In genomic region chr6:143545165-143545564, GRCh38 we compare ENCODE assay signal across 21 cellular contexts. TPM values are rescaled to one million over a fixed set of nuclear protein-coding genes. Genes with fewer than 3 reads are reported as not detected.
DNase-seq lines count a peak whose midpoint lies in the region; ATAC-seq, FAIRE-seq and TF ChIP-seq lines count a peak whose summit lies in the region.
"Had no signal": no experiment of that assay in that cellular context is flagged by ENCODE, and none has a peak within 500 bp of the region (broad histone marks: within the 10 kb centered on the region; RNA-seq: fewer than 3 reads in every experiment).

No MANE protein-coding gene starts in this region.

- no peak for TF ChIP-seq CTCF in K562 (IDR thresholded peaks at IDR 0.05 in 2 of 3, conservative IDR thresholded peaks at IDR 0.05 in 1 of 3; ENCODE audit: insufficient read depth in 2 of 3, low read depth in 1 of 3, low read length in 3 of 3)

- no peak overlapping the region for H3K9ac ChIP-seq in K562 (ENCODE audit: insufficient read depth in 1 of 2, low read depth in 2 of 2, low read length in 2 of 2)
- H3K9ac ChIP-seq: GM23248 had no signal

- no peak for TF ChIP-seq RAD21 in K562 (CRISPR knock-in tag; conservative IDR thresholded peaks at IDR 0.05 in 1 of 2, IDR thresholded peaks at IDR 0.05 in 1 of 2)

- ATAC-seq in activated CD8-positive, alpha-beta memory T cell treated with anti-CD3 and anti-CD28 coated beads, Interleukin-2, amount 10 ng/mL, durations not matched to agents 7 days and 5 days = peak; percentile 25
- ATAC-seq in K562 = peak; percentile 48
- no peak for ATAC-seq in naive thymus-derived CD8-positive, alpha-beta T cell
- ATAC-seq in GM18520 (IDR thresholded peaks at IDR 0.05; ENCODE audit: unreplicated experiment) = no peak

- H3K4me2 ChIP-seq in K562 (ENCODE audit: insufficient read depth, low read length) = 0 out of 2 replicates have a peak overlapping the region, but pooled peaks have one; percentile 10

- no peak for DNase-seq in activated CD8-positive, alpha-beta memory T cell treated with anti-CD3 and anti-CD28 coated beads, Interleukin-2, amount 10 ng/mL, durations not matched to agents 7 days and 5 days
- no peak for DNase-seq in activated CD8-positive, alpha-beta memory T cell treated with anti-CD3 and anti-CD28 coated beads, Interleukin-2, amount 50 U/mL, for 48 hours
- DNase-seq in M059J (ENCODE audit: low read depth) (peak; percentile 43), K562 (ENCODE audit: extremely low read depth in 1 of 4, low spot score in 3 of 4) (no peak), frontal cortex (ENCODE audit: low spot score in 2 of 2) (no peak), activated gamma-delta T cell treated with Interleukin-2 at 50 U/mL for 16 hours (no peak)
- no peak for DNase-seq in naive thymus-derived CD8-positive, alpha-beta T cell
- DNase-seq: aorta, C1 segment of cervical spinal cord, DMS53, endodermal cell, GM23248, hippocampal formation, Kasumi-1, NCI-H1105 treated with DMSO at 0.1 percent for 48 hours, NCI-H526 treated with DMSO at 0.1 percent for 48 hours, SIG-M5, spleen had no signal

- H3K9me1 ChIP-seq in K562 (ENCODE audit: control insufficient read depth, insufficient read depth, low read length) = no peaks in the 10 kb centered on the region

- peak overlapping the region; percentile 71 for H3K27ac Mint-ChIP-seq in activated CD8-positive, alpha-beta memory T cell treated with anti-CD3 and anti-CD28 coated beads, Interleukin-2, amount 10 ng/mL, durations not matched to agents 7 days and 5 days
- peak overlapping the region in 9 of 10 donors; percentile 5 to 89 (median 74) for H3K27ac Mint-ChIP-seq in naive thymus-derived CD8-positive, alpha-beta T cell
- H3K27ac Mint-ChIP-seq: endodermal cell, mesothelial cell of epicardium had no signal

- peaks cover 5% of the 10 kb centered on the region for H3K36me3 Mint-ChIP-seq in activated CD8-positive, alpha-beta memory T cell treated with anti-CD3 and anti-CD28 coated beads, Interleukin-2, amount 10 ng/mL, durations not matched to agents 7 days and 5 days
- H3K36me3 Mint-ChIP-seq in naive thymus-derived CD8-positive, alpha-beta T cell = no peaks in the 10 kb centered on the region
- H3K36me3 Mint-ChIP-seq: mesothelial cell of epicardium had no signal

- WGBS in K562 (ENCODE audit: insufficient coverage, low coverage, missing lambda C conversion rate) = 19% methylated on average over 2 of the region's 2 CpGs

- no peaks in the 10 kb centered on the region for H3K79me2 ChIP-seq in K562 (ENCODE audit: control insufficient read depth, insufficient read depth, low read length)

- no peaks in the 10 kb centered on the region for H3K27me3 Mint-ChIP-seq in activated CD8-positive, alpha-beta memory T cell treated with anti-CD3 and anti-CD28 coated beads, Interleukin-2, amount 10 ng/mL, durations not matched to agents 7 days and 5 days
- H3K27me3 Mint-ChIP-seq in naive thymus-derived CD8-positive, alpha-beta T cell = peaks cover 0 to 11% (median 0%) of the 10 kb centered on the region in 5 donors

- H3K9me3 ChIP-seq in K562 (replicated peaks; ENCODE audit: control insufficient read depth, insufficient read depth, low read depth, low read length) = no peaks in the 10 kb centered on the region
- H3K9me3 ChIP-seq: spleen, thoracic aorta had no signal

- in situ Hi-C loops in K562 (cut with MboI) = no loop called here

- TF ChIP-seq POLR2A in K562 (conservative IDR thresholded peaks at IDR 0.05) = no peak

- no peaks in the 10 kb centered on the region for H3K36me3 ChIP-seq in K562 (ENCODE audit: control insufficient read depth, insufficient read depth, low read length)
- H3K36me3 ChIP-seq: spleen, thoracic aorta had no signal

- peaks cover 0 to 15% of the 10 kb centered on the region in 2 experiments; a peak in 4 of 5 replicates for H3K4me1 ChIP-seq in K562 (replicated peaks in 1 of 2; ENCODE audit: control insufficient read depth in 2 of 2, insufficient read depth in 2 of 2, low read length in 2 of 2)

- H2AFZ ChIP-seq in K562 (ENCODE audit: low read depth, low read length) = peak overlapping the region; percentile 67
- H2AFZ ChIP-seq: GM23248 had no signal

- BruUV-seq in K562 (replicated peaks; lab: Mats Ljungman, UMichigan) = no TSS peak

- CTCF ChIA-PET in activated CD8-positive, alpha-beta memory T cell treated with anti-CD3 and anti-CD28 coated beads, Interleukin-2, amount 10 ng/mL, durations not matched to agents 7 days and 5 days (lab: Charles Lee) = interaction anchor here (2.2 kb wide), 1 partner anchor 32 kb away, joined by 6 read pairs; no protein-coding TSS in a partner anchor
- CTCF ChIA-PET in K562 (lab: Yijun Ruan, JAX; ENCODE audit: low intra/inter-chr PET ratio) = no interaction called here

- H3K27me3 ChIP-seq in K562 (ENCODE audit: control insufficient read depth in 2 of 2, insufficient read depth in 2 of 2, low read length in 2 of 2) = peaks cover 0 to 5% of the 10 kb centered on the region in 2 experiments; a peak in 1 of 5 replicates
- H3K27me3 ChIP-seq: spleen had no signal

- no peaks in the 10 kb centered on the region for H4K20me1 ChIP-seq in K562 (replicated peaks; ENCODE audit: control insufficient read depth, insufficient read depth, low read length)

- H3K4me1 Mint-ChIP-seq in activated CD8-positive, alpha-beta memory T cell treated with anti-CD3 and anti-CD28 coated beads, Interleukin-2, amount 10 ng/mL, durations not matched to agents 7 days and 5 days = peaks cover 65% of the 10 kb centered on the region
- peaks cover 7 to 59% (median 18%) of the 10 kb centered on the region in 4 donors for H3K4me1 Mint-ChIP-seq in naive thymus-derived CD8-positive, alpha-beta T cell

- POLR2A ChIA-PET in K562 (lab: Yijun Ruan, JAX) = no interaction called here
- POLR2A ChIA-PET in naive thymus-derived CD8-positive, alpha-beta T cell (lab: Charles Lee) = no interaction called here

- TF ChIP-seq EP300 in K562 (IDR thresholded peaks at IDR 0.05; ENCODE audit: low read length) = no peak

- H3K4me3 Mint-ChIP-seq in activated CD8-positive, alpha-beta memory T cell treated with anti-CD3 and anti-CD28 coated beads, Interleukin-2, amount 10 ng/mL, durations not matched to agents 7 days and 5 days = no peak overlapping the region
- H3K4me3 Mint-ChIP-seq in naive thymus-derived CD8-positive, alpha-beta T cell = peak overlapping the region in 7 of 10 donors; percentile 5 to 72 (median 44)
- H3K4me3 Mint-ChIP-seq: endodermal cell, mesothelial cell of epicardium had no signal

- intact Hi-C loops in K562 (cut with micrococcal nuclease) = no loop called here

- FAIRE-seq in K562 (lab: Jason Lieb, UNC) (no peak), frontal cortex (lab: Jason Lieb, UNC) (no peak)

- no peak overlapping the region for H3K27ac ChIP-seq in K562 (ENCODE audit: extremely low read depth, low read depth, low read length)
- H3K27ac ChIP-seq: GM23248, thoracic aorta had no signal

- H3K9me3 Mint-ChIP-seq in activated CD8-positive, alpha-beta memory T cell treated with anti-CD3 and anti-CD28 coated beads, Interleukin-2, amount 10 ng/mL, durations not matched to agents 7 days and 5 days (ENCODE audit: low read depth) = no peaks in the 10 kb centered on the region
- H3K9me3 Mint-ChIP-seq in naive thymus-derived CD8-positive, alpha-beta T cell = no peaks in the 10 kb centered on the region
- H3K9me3 Mint-ChIP-seq: endodermal cell, mesothelial cell of epicardium had no signal

- H3K4me3 ChIP-seq in K562 = no peak overlapping the region
- H3K4me3 ChIP-seq: GM23248, spleen, thoracic aorta had no signal

TF ChIP-seq in K562, 482 proteins besides CTCF, POLR2A, EP300 and RAD21 (continues in another document):
- TF ChIP-seq SMARCA4 (IDR thresholded peaks at IDR 0.05) = no peak
- TF ChIP-seq SIN3A (IDR thresholded peaks at IDR 0.05; ENCODE audit: borderline replicate concordance in 2 of 2, control insufficient read depth in 1 of 2, low read depth in 2 of 2, low read length in 2 of 2) = no peak
- no peak for TF ChIP-seq U2AF2 (optimal IDR thresholded peaks at IDR 0.05; ENCODE audit: low read depth, low read length)
- TF ChIP-seq GMEB1 (CRISPR knock-in tag; IDR thresholded peaks at IDR 0.05) = no peak
- TF ChIP-seq NRF1 (conservative IDR thresholded peaks at IDR 0.05 in 1 of 2, IDR thresholded peaks at IDR 0.05 in 1 of 2) = no peak

RNA-seq across cellular contexts. Expression of gene FUCA2, which starts 33.6 kb away (rescaled TPM):
- total RNA-seq in activated CD8-positive, alpha-beta memory T cell treated with anti-CD3 and anti-CD28 coated beads, Interleukin-2, amount 10 ng/mL, durations not matched to agents 7 days and 5 days = 10 to 100 TPM; 20.2 to 23.7 TPM
- total RNA-seq in M059J (2014; rRNA removed; shearing (Covaris generic)) = 140 and 183 TPM in 2 replicates
- total RNA-seq in K562 (2011; cell fraction: chromatin; rRNA removed; ENCODE audit: low replicate concordance) = 49.7 and 76.8 TPM in 2 replicates
- total RNA-seq in K562 (2011; cell fraction: nucleolus; rRNA removed) = 61.7 and 62.4 TPM in 2 replicates
- 96.9 and 141 TPM in 2 replicates for total RNA-seq in K562 (2011; cell fraction: nucleoplasm; rRNA removed)
- 59.2 and 71.2 TPM in 2 replicates for total RNA-seq in K562 (2014; rRNA removed)
- total RNA-seq in K562 (2014; rRNA removed; fragmentation: Illumina TruSeq; extraction: Trizol) = 79.3 and 82.9 TPM in 2 replicates
- 78.2 and 82.5 TPM in 2 replicates for total RNA-seq in K562 (2015; rRNA removed; fragmentation: Illumina TruSeq; extraction: Trizol)
- total RNA-seq in K562 (2021) = 112 and 117 TPM in 2 replicates
- 58.7 and 80.9 TPM in 2 replicates for polyA plus RNA-seq in K562 (2011; rRNA removed)
- polyA plus RNA-seq in K562 (2011; cell fraction: cytosol; rRNA removed) = 28.0 and 39.1 TPM in 2 replicates
- polyA plus RNA-seq in K562 (2011; cell fraction: nucleus; rRNA removed) = 30.3 and 35.2 TPM in 2 replicates
- 69.9 and 86.6 TPM in 2 replicates for polyA plus RNA-seq in K562 (2012)
- 67.7 and 79.3 TPM in 2 replicates for polyA plus RNA-seq in K562 (2014; fragmentation: Illumina TruSeq; extraction: Trizol)
- 10 to 100 TPM; 20.6 to 23.9 TPM for polyA plus RNA-seq in K562 (2014; fragmentation: Nextera tagmentation; extraction: Ambion mirVana)
- 66.8 and 72.6 TPM in 2 replicates for polyA plus RNA-seq in K562 (2014; rRNA removed)
- 43.7 and 55.0 TPM in 2 replicates for polyA minus RNA-seq in K562 (2011; rRNA and poly(A)+ RNA removed)
- polyA minus RNA-seq in K562 (2011; cell fraction: cytosol; rRNA and poly(A)+ RNA removed) = 26.0 and 28.3 TPM in 2 replicates
- polyA minus RNA-seq in K562 (2011; cell fraction: nucleus; rRNA and poly(A)+ RNA removed) = 9.2 and 14.8 TPM in 2 replicates
- 1 to 10 TPM; 3.1 to 4.7 TPM for total RNA-seq in naive thymus-derived CD8-positive, alpha-beta T cell
- polyA plus RNA-seq in naive thymus-derived CD8-positive, alpha-beta T cell = 10 to 100 TPM in 1 of 3 donors, 1 to 10 TPM in 2; 4.3 to 13.1 (median 6.4) TPM
- total RNA-seq in frontal cortex = 11.8 TPM

Comparison
In these comparisons a context has a peak if more than half of its experiments do, and no peak if none do; other contexts are left out.
1. ATAC-seq: peak in activated CD8-positive, alpha-beta memory T cell treated with anti-CD3 and anti-CD28 coated beads, Interleukin-2, amount 10 ng/mL, durations not matched to agents 7 days and 5 days (single experiment) and K562 (single experiment); none in naive thymus-derived CD8-positive, alpha-beta T cell (0 of 2) and GM18520 (single experiment).